Comparison of ENCODE assay signal across 23 cellular contexts in the genomic region with DNA sequence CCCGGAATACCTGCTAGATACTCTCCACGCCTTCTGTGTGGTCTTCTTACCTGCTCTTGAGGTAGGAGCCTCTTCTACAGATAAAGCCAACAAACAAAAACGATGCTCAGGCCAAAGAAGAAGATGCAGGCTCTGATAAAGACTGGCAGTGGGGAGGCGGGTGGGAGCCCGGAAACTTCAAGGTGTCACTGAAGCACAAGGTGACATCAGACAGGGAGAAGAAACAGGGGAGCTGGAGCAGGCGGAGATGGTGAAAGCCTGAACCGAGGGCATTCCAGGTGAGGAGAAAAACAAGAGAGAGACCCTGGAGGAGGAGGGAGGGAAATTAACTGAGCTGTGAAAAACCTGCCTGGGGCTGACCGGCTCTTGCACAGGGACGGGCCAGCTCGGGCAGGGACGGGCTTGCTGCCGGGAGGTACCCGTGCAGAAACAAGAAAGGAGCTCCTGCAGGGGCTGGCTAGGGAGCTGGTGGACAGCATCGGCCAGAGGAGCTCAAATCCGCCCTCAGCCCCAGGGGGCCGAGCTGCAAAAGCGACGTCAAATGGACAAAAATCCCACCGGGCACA. TPM values are rescaled to one million over a fixed set of nuclear protein-coding genes. Genes with fewer than 3 reads are reported as not detected.
DNase-seq lines count a peak whose midpoint lies in the region; ATAC-seq and TF ChIP-seq lines count a peak whose summit lies in the region.
"Had no signal": no experiment of that assay in that cellular context is flagged by ENCODE, and none has a peak within 500 bp of the region (broad histone marks: within the 10 kb centered on the region; RNA-seq: fewer than 3 reads in every experiment).

No MANE protein-coding gene starts in this region.

- TF ChIP-seq CTCF in activated B cell treated with CpG ODN at 0.5 μM for 24 hours (IDR thresholded peaks at IDR 0.05) = no peak
- no peak for TF ChIP-seq CTCF in HFFc6 (IDR thresholded peaks at IDR 0.05)

- intact Hi-C loops in activated B cell treated with CpG ODN at 0.5 μM for 24 hours (cut with micrococcal nuclease) = no loop called here
- intact Hi-C loops in aorta (cut with DNase I) = no loop called here

- H3K27ac Mint-ChIP-seq in activated B cell treated with CpG ODN at 0.5 μM for 24 hours = peak overlapping the region; percentile 98
- peak overlapping the region; percentile 90 to 100 (median 100) for H3K27ac Mint-ChIP-seq in naive B cell
- H3K27ac Mint-ChIP-seq in stimulated activated memory B cell treated with anti-CD40 and anti-IgM and Interleukin-4, amounts not matched to agents 10 μg/mL and 1 μg/mL and 100 μg/mL, for 72 hours = peak overlapping the region; percentile 99
- H3K27ac Mint-ChIP-seq in HFFc6 = no peak overlapping the region
- H3K27ac Mint-ChIP-seq: CD4-positive, alpha-beta memory T cell had no signal

- peaks cover 6% of the 10 kb centered on the region for H3K9me3 Mint-ChIP-seq in activated B cell treated with CpG ODN at 0.5 μM for 24 hours
- peaks cover 0 to 15% (median 14%) of the 10 kb centered on the region in 7 donors for H3K9me3 Mint-ChIP-seq in naive B cell
- peaks cover 7% of the 10 kb centered on the region for H3K9me3 Mint-ChIP-seq in stimulated activated memory B cell treated with anti-CD40 and anti-IgM and Interleukin-4, amounts not matched to agents 10 μg/mL and 1 μg/mL and 100 μg/mL, for 72 hours
- H3K9me3 Mint-ChIP-seq in HFFc6 = peaks cover 7% of the 10 kb centered on the region
- H3K9me3 Mint-ChIP-seq: CD4-positive, alpha-beta memory T cell had no signal

- ATAC-seq in activated B cell treated with CpG ODN at 0.5 μM for 24 hours (ENCODE audit: low read depth) (no peak), naive B cell (ENCODE audit: low read depth in 2 of 2) (no peak), aorta (ENCODE audit: low FRiP score) (no peak), GM21737 (IDR thresholded peaks at IDR 0.05; ENCODE audit: unreplicated experiment) (no peak)
- no peak for ATAC-seq in stimulated activated memory B cell treated with anti-CD40 and anti-IgM and Interleukin-4, amounts not matched to agents 10 μg/mL and 1 μg/mL and 100 μg/mL, for 72 hours

- H3K27me3 Mint-ChIP-seq in activated B cell treated with CpG ODN at 0.5 μM for 24 hours = no peaks in the 10 kb centered on the region
- no peaks in the 10 kb centered on the region for H3K27me3 Mint-ChIP-seq in naive B cell
- H3K27me3 Mint-ChIP-seq in stimulated activated memory B cell treated with anti-CD40 and anti-IgM and Interleukin-4, amounts not matched to agents 10 μg/mL and 1 μg/mL and 100 μg/mL, for 72 hours = no peaks in the 10 kb centered on the region
- peaks cover 12% of the 10 kb centered on the region for H3K27me3 Mint-ChIP-seq in HFFc6 (ENCODE audit: insufficient read depth)
- H3K27me3 Mint-ChIP-seq: CD4-positive, alpha-beta memory T cell had no signal

- H3K9me3 ChIP-seq in aorta (ENCODE audit: control insufficient read depth, low read length) = no peaks in the 10 kb centered on the region
- H3K9me3 ChIP-seq: Caco-2, HAP-1, SJSA1 had no signal

- H3K4me3 ChIP-seq in aorta (ENCODE audit: low read length in 2 of 2) = no peak overlapping the region
- H3K4me3 ChIP-seq: HAP-1, SJSA1 had no signal

- DNase-seq in ELF-1 (ENCODE audit: low read depth, low spot score) (peak; percentile 86), activated B cell treated with CpG ODN at 0.5 μM for 24 hours (no peak), naive B cell (no peak), GDM1 (lab: John Stamatoyannopoulos, UW) (no peak), aorta (no peak), HFFc6 (no peak)
- DNase-seq: Caco-2; CD4-positive, alpha-beta memory T cell; DMS 273 treated with DMSO at 0.1 percent for 48 hours; GF-D8; KG1; NCI-H1105; NCI-H2029 treated with DMSO at 0.1 percent for 48 hours; NCI-H2171; NCI-H345; NCI-H524; NCI-H82; OCI-M1 had no signal

- no peak overlapping the region for H3K4me3 Mint-ChIP-seq in activated B cell treated with CpG ODN at 0.5 μM for 24 hours
- peak overlapping the region in 6 of 8 donors; percentile 6 to 82 (median 62) for H3K4me3 Mint-ChIP-seq in naive B cell
- H3K4me3 Mint-ChIP-seq in stimulated activated memory B cell treated with anti-CD40 and anti-IgM and Interleukin-4, amounts not matched to agents 10 μg/mL and 1 μg/mL and 100 μg/mL, for 72 hours = no peak overlapping the region
- H3K4me3 Mint-ChIP-seq in HFFc6 = no peak overlapping the region
- H3K4me3 Mint-ChIP-seq: CD4-positive, alpha-beta memory T cell had no signal

- H3K27me3 ChIP-seq in aorta (ENCODE audit: control insufficient read depth in 1 of 2, insufficient read depth in 2 of 2, low read length in 1 of 2) = no peaks in the 10 kb centered on the region
- H3K27me3 ChIP-seq: SJSA1 had no signal

- CTCF ChIA-PET in activated B cell treated with CpG ODN at 0.5 μM for 24 hours (lab: Charles Lee) = interaction anchor here (1.1 to 1.6 kb wide), 3 partner anchors 10 to 66 kb away, joined by 3 to 6 read pairs (median 4); no protein-coding TSS in a partner anchor

- 71% methylated on average over 19 of the region's 19 CpGs for WGBS in aorta, 2 donors

- H3K36me3 ChIP-seq in aorta (ENCODE audit: control insufficient read depth in 1 of 2, insufficient read depth in 2 of 2, low read length in 1 of 2) = no peaks in the 10 kb centered on the region
- H3K36me3 ChIP-seq: HAP-1, SJSA1 had no signal

- no peak overlapping the region for H3K27ac ChIP-seq in aorta (ENCODE audit: low read depth in 1 of 2, low read length in 2 of 2)
- H3K27ac ChIP-seq: SJSA1 had no signal

- H3K4me1 Mint-ChIP-seq in activated B cell treated with CpG ODN at 0.5 μM for 24 hours (peaks cover 65% of the 10 kb centered on the region), naive B cell (peaks cover 47 to 69% (median 49%) of the 10 kb centered on the region in 3 donors), HFFc6 (ENCODE audit: low read depth) (no peaks in the 10 kb centered on the region)
- peaks cover 62% of the 10 kb centered on the region for H3K4me1 Mint-ChIP-seq in stimulated activated memory B cell treated with anti-CD40 and anti-IgM and Interleukin-4, amounts not matched to agents 10 μg/mL and 1 μg/mL and 100 μg/mL, for 72 hours
- H3K4me1 Mint-ChIP-seq: CD4-positive, alpha-beta memory T cell had no signal

- H3K36me3 Mint-ChIP-seq in activated B cell treated with CpG ODN at 0.5 μM for 24 hours (ENCODE audit: low read depth) = peaks cover 54% of the 10 kb centered on the region
- peaks cover 17 to 20% of the 10 kb centered on the region in 2 donors for H3K36me3 Mint-ChIP-seq in naive B cell
- H3K36me3 Mint-ChIP-seq in stimulated activated memory B cell treated with anti-CD40 and anti-IgM and Interleukin-4, amounts not matched to agents 10 μg/mL and 1 μg/mL and 100 μg/mL, for 72 hours = peaks cover 60% of the 10 kb centered on the region
- no peaks in the 10 kb centered on the region for H3K36me3 Mint-ChIP-seq in HFFc6 (ENCODE audit: low read depth)

- no peaks in the 10 kb centered on the region for H3K4me1 ChIP-seq in aorta (ENCODE audit: control insufficient read depth in 1 of 2, insufficient read depth in 2 of 2, low read length in 2 of 2)
- H3K4me1 ChIP-seq: Caco-2, HAP-1, SJSA1 had no signal

- POLR2A ChIA-PET in activated B cell treated with CpG ODN at 0.5 μM for 24 hours (lab: Charles Lee) = interaction anchor here (1.0 to 10.6 kb wide), 5 partner anchors 10 to 207 kb away, joined by 3 to 176 read pairs (median 6); a partner anchor contains a TSS

RNA-seq across cellular contexts. Expression of a gene that starts 19.0 kb away (rescaled TPM):
- total RNA-seq in activated B cell treated with CpG ODN at 0.5 μM for 24 hours (34.8 and 35.4 TPM in 2 replicates), aorta (1 to 10 TPM; 2.4 to 6.0 TPM)
- polyA plus RNA-seq in naive B cell (ENCODE audit: low read depth in 6 of 6) (10 to 100 TPM; 49.1 to 72.0 (median 60.9) TPM), aorta (1 to 10 TPM in 1 of 2 donors, under 1 TPM in 1; 0.75 to 1.7 TPM)
- under 1 TPM in 5 of 6 experiments, not detected in 1; 0.09 to 0.29 (median 0.11) TPM for total RNA-seq in HFFc6 (2021; fragmentation: NEBNext Ultra II Directional; extraction: Animal tissue kit (Norgen Biotek cat#: 25700))
- total RNA-seq: HT1080 had no signal

RNA-seq across cellular contexts. Expression of a gene that starts 37.7 kb away (rescaled TPM):
- total RNA-seq in activated B cell treated with CpG ODN at 0.5 μM for 24 hours (6.4 and 7.7 TPM in 2 replicates), aorta (1 to 10 TPM; 1.7 to 3.5 TPM)
- polyA plus RNA-seq in naive B cell (ENCODE audit: low read depth in 6 of 6) (1 to 10 TPM in 5 of 6 donors, under 1 TPM in 1; 0.92 to 2.7 (median 1.5) TPM), aorta (under 1 TPM in 1 of 2 donors, not detected in 1; 0.13 TPM)
- 10 to 100 TPM; 10.6 to 21.6 (median 12.7) TPM for total RNA-seq in HFFc6 (2021; fragmentation: NEBNext Ultra II Directional; extraction: Animal tissue kit (Norgen Biotek cat#: 25700))
- total RNA-seq: CD4-positive, alpha-beta memory T cell; HT1080; SJSA1 had no signal
- polyA plus RNA-seq: CD4-positive, alpha-beta memory T cell had no signal

RNA-seq across cellular contexts. Expression of a gene that starts 56.3 kb away (rescaled TPM):
- total RNA-seq in activated B cell treated with CpG ODN at 0.5 μM for 24 hours = 33.8 and 34.3 TPM in 2 replicates
- polyA plus RNA-seq in naive B cell (ENCODE audit: low read depth in 6 of 6) = 10 to 100 TPM; 56.2 to 88.7 (median 60.5) TPM
- 10 to 100 TPM; 13.6 to 14.1 TPM for total RNA-seq in aorta
- 10 to 100 TPM in 1 of 2 donors, 1 to 10 TPM in 1; 6.0 to 19.6 TPM for polyA plus RNA-seq in aorta
- 10 to 100 TPM; 39.2 to 49.1 (median 42.5) TPM for total RNA-seq in HFFc6 (2021; fragmentation: NEBNext Ultra II Directional; extraction: Animal tissue kit (Norgen Biotek cat#: 25700))

Comparison
In these comparisons a context has a peak if more than half of its experiments do, and no peak if none do; other contexts are left out.
1. H3K4me3 Mint-ChIP-seq: peak in naive B cell (6 of 8); none in activated B cell treated with CpG ODN at 0.5 μM for 24 hours (single experiment), stimulated activated memory B cell treated with anti-CD40 and anti-IgM and Interleukin-4, amounts not matched to agents 10 μg/mL and 1 μg/mL and 100 μg/mL, for 72 hours (single experiment) and HFFc6 (single experiment).